9 cellular contexts compared by ENCODE assay signal in genomic region chr2:26316041-26316440, GRCh38. TPM values are rescaled to one million over a fixed set of nuclear protein-coding genes. Genes with fewer than 3 reads are reported as not detected.
A peak's percentile ranks its signal among the peaks of the same experiment; 100 is the strongest.
DNase-seq lines count a peak whose midpoint lies in the region; ATAC-seq and TF ChIP-seq lines count a peak whose summit lies in the region.
"Had no signal": no experiment of that assay in that cellular context is flagged by ENCODE, and none has a peak within 500 bp of the region (broad histone marks: within the 10 kb centered on the region; RNA-seq: fewer than 3 reads in every experiment).

No MANE protein-coding gene starts in this region.

- POLR2A ChIA-PET in WTC11 (lab: Charles Lee) = interaction anchor here (0.6 kb wide), 1 partner anchor 9 kb away, joined by 7 read pairs; no protein-coding TSS in a partner anchor

- H3K4me2 ChIP-seq in Loucy (ENCODE audit: low read depth, low read length, poor library complexity, severe bottlenecking) (no peak overlapping the region), osteoblast (ENCODE audit: insufficient read depth, low read length) (no peak overlapping the region)

- peak; percentile 6; the same call in 1 of the 2 replicates for ATAC-seq in WTC11
- no peak for ATAC-seq in HG02973 (IDR thresholded peaks at IDR 0.05; ENCODE audit: unreplicated experiment)

- no peak overlapping the region for H3K4me3 Mint-ChIP-seq in WTC11

- H3K79me2 ChIP-seq in Loucy (ENCODE audit: insufficient read depth, low read length) (no peaks in the 10 kb centered on the region), osteoblast (ENCODE audit: insufficient read depth, low read length) (no peaks in the 10 kb centered on the region)

- H3K4me1 Mint-ChIP-seq in WTC11 = peaks cover 37% of the 10 kb centered on the region

- peak; percentile 57 for TF ChIP-seq CTCF in Loucy (conservative IDR thresholded peaks at IDR 0.05; ENCODE audit: low read length)
- no peak for TF ChIP-seq CTCF in WTC11 (IDR thresholded peaks at IDR 0.05)
- peak; percentile 37 for TF ChIP-seq CTCF in osteoblast (IDR thresholded peaks at IDR 0.05; ENCODE audit: extremely low read depth, low read depth, low read length)

- H3K36me3 Mint-ChIP-seq in WTC11 = no peaks in the 10 kb centered on the region

- no peak overlapping the region for H3K9ac ChIP-seq in Loucy (ENCODE audit: low read depth, low read length, poor library complexity, severe bottlenecking)

- H2AFZ ChIP-seq in Loucy (ENCODE audit: low read length) (0 out of 2 replicates have a peak overlapping the region, but pooled peaks have one; percentile 13), osteoblast (ENCODE audit: low read length) (no peak overlapping the region)

- H3F3A ChIP-seq in Loucy (ENCODE audit: low read depth) = no peaks in the 10 kb centered on the region

- no peaks in the 10 kb centered on the region for H3K27me3 Mint-ChIP-seq in WTC11 (ENCODE audit: low read depth)

- no peaks in the 10 kb centered on the region for H3K27me3 ChIP-seq in Loucy (ENCODE audit: insufficient read depth, low read length, poor library complexity, severe bottlenecking)
- H3K27me3 ChIP-seq in osteoblast (ENCODE audit: insufficient read depth, low read length) = peaks cover 19% of the 10 kb centered on the region

- H3K9me2 ChIP-seq in Loucy (replicated peaks; ENCODE audit: low read depth, low read length) = no peaks in the 10 kb centered on the region

- H3K9me3 Mint-ChIP-seq in WTC11 = no peaks in the 10 kb centered on the region

- H3K27ac Mint-ChIP-seq in WTC11 = peak overlapping the region; percentile 60; the same call in 1 of the 2 replicates

- no peak overlapping the region for H3K4me3 ChIP-seq in Loucy (ENCODE audit: low read length, poor library complexity, severe bottlenecking)
- H3K4me3 ChIP-seq in osteoblast (ENCODE audit: insufficient read depth, low read length) = no peak overlapping the region

- H3K4me1 ChIP-seq in Loucy (ENCODE audit: insufficient read depth, low read length, poor library complexity, severe bottlenecking) = no peaks in the 10 kb centered on the region
- no peaks in the 10 kb centered on the region for H3K4me1 ChIP-seq in osteoblast (ENCODE audit: insufficient read depth, low read length)

- H3K9me3 ChIP-seq in Loucy (ENCODE audit: insufficient read depth, low read depth, low read length) = no peaks in the 10 kb centered on the region
- no peaks in the 10 kb centered on the region for H3K9me3 ChIP-seq in osteoblast (ENCODE audit: low read depth, low read length)

- peak; percentile 54 for DNase-seq in NCI-H2171 treated with DMSO at 0.1 percent for 48 hours (lab: John Stamatoyannopoulos, UW)
- no peak for DNase-seq in NCI-H2171 (lab: John Stamatoyannopoulos, UW)
- DNase-seq in WTC11 (ENCODE audit: low spot score) = no peak
- no peak for DNase-seq in osteoblast (ENCODE audit: insufficient read length, low spot score, missing footprints)
- DNase-seq in SIG-M5 (lab: John Stamatoyannopoulos, UW) = no peak
- no peak for DNase-seq in COR-L47 (lab: John Stamatoyannopoulos, UW)
- DNase-seq: activated CD8-positive, alpha-beta memory T cell treated with anti-CD3 and anti-CD28 coated beads, Interleukin-2, amount 50 U/mL, for 48 hours had no signal

- no peak overlapping the region for H3K27ac ChIP-seq in osteoblast (ENCODE audit: low read depth, low read length)

- CTCF ChIA-PET in WTC11 (lab: Charles Lee) = interaction anchor here (0.6 to 3.8 kb wide), 9 partner anchors 14 to 188 kb away, joined by 3 to 33 read pairs (median 4); partner anchors contain the start of genes HADHA, HADHB and SELENOI

- H4K20me1 ChIP-seq in Loucy (ENCODE audit: insufficient read depth, low read length, poor library complexity, severe bottlenecking) = no peaks in the 10 kb centered on the region
- no peaks in the 10 kb centered on the region for H4K20me1 ChIP-seq in osteoblast (ENCODE audit: insufficient read depth, low read length)

- H3K36me3 ChIP-seq in Loucy (ENCODE audit: insufficient read depth, low read length) (no peaks in the 10 kb centered on the region), osteoblast (ENCODE audit: insufficient read depth, low read length) (no peaks in the 10 kb centered on the region)

TF ChIP-seq in WTC11, 78 proteins besides CTCF, POLR2A, EP300 and RAD21 (continues in another document):
- no peak for TF ChIP-seq FOXJ3 (CRISPR knock-in tag; IDR thresholded peaks at IDR 0.05; ENCODE audit: borderline replicate concordance)
- no peak for TF ChIP-seq GABPB1 (CRISPR knock-in tag; IDR thresholded peaks at IDR 0.05)
- TF ChIP-seq HMGA2 (CRISPR knock-in tag; IDR thresholded peaks at IDR 0.05) = no peak
- TF ChIP-seq ATF1 (CRISPR knock-in tag; IDR thresholded peaks at IDR 0.05) = no peak
- no peak for TF ChIP-seq TEAD4 (CRISPR knock-in tag; IDR thresholded peaks at IDR 0.05)
- TF ChIP-seq RORB (CRISPR knock-in tag; IDR thresholded peaks at IDR 0.05) = no peak
- TF ChIP-seq ZNF425 (CRISPR knock-in tag; conservative IDR thresholded peaks at IDR 0.05) = no peak
- TF ChIP-seq CREB1 (CRISPR knock-in tag; IDR thresholded peaks at IDR 0.05) = no peak
- no peak for TF ChIP-seq E2F5 (CRISPR knock-in tag; IDR thresholded peaks at IDR 0.05)
- no peak for TF ChIP-seq TEAD1 (CRISPR knock-in tag; IDR thresholded peaks at IDR 0.05)
- no peak for TF ChIP-seq JUN (CRISPR knock-in tag; IDR thresholded peaks at IDR 0.05)
- no peak for TF ChIP-seq GTF2I (CRISPR knock-in tag; conservative IDR thresholded peaks at IDR 0.05)
- no peak for TF ChIP-seq NFE2L1 (CRISPR knock-in tag; IDR thresholded peaks at IDR 0.05)
- TF ChIP-seq ZNF281 (CRISPR knock-in tag; IDR thresholded peaks at IDR 0.05) = no peak
- TF ChIP-seq NR2C2 (CRISPR knock-in tag; IDR thresholded peaks at IDR 0.05) = no peak

RNA-seq across cellular contexts. Expression of gene SELENOI, which starts 29.9 kb away (rescaled TPM):
- total RNA-seq in WTC11 (2021) (39.3 to 53.1 TPM (median 45.2 TPM) in 3 replicates), osteoblast (11.6 and 13.0 TPM in 2 replicates)

RNA-seq across cellular contexts. Expression of gene ADGRF3, which starts 30.5 kb away (rescaled TPM):
- total RNA-seq in WTC11 (2021) (0.18 to 0.48 TPM (median 0.25 TPM) in 3 replicates), osteoblast (under 0.01 and 0.59 TPM in 2 replicates)
